Comparison of ENCODE assay signal across 8 cellular contexts in genomic region chr4:1113311-1114009, GRCh38.
A peak's percentile ranks its signal among the peaks of the same experiment; 100 is the strongest.
DNase-seq lines count a peak whose midpoint lies in the region; ATAC-seq lines count a peak whose summit lies in the region.

RNF212 (minus strand) TSS chr4:1113564; CDS start chr4:1113464, 100 bp downstream.

- H3K4me1 ChIP-seq in iPS DF 6.9 (ENCODE audit: control insufficient read depth, insufficient read depth, low read length): no peaks in the 10 kb centered on the region

- DNase-seq in NCI-H1417 (lab: John Stamatoyannopoulos, UW) (peak in 2 of 3 experiments; percentile 88 to 89), iPS DF 6.9 (ENCODE audit: low read depth, low spot score) (no peak), hypothalamus (lab: John Stamatoyannopoulos, UW) (no peak), NCI-H345 (lab: John Stamatoyannopoulos, UW) (no peak), HuH-7.5 (ENCODE audit: low spot score) (no peak)
- DNase-seq in activated effector memory CD4-positive, alpha-beta T cell treated with Interleukin-2 at 50 U/mL for 16 hours: peak; percentile 16
- DNase-seq in stimulated activated CD4-positive, alpha-beta T cell treated with anti-CD3 and anti-CD28 coated beads, Interleukin-2, amount 100 ng/mL, for 4 hours (ENCODE audit: low read depth): peak; percentile 36

- H3K36me3 ChIP-seq in iPS DF 6.9 (ENCODE audit: control insufficient read depth, insufficient read depth, low read length): no peaks in the 10 kb centered on the region

- no peaks in the 10 kb centered on the region for H3K9me3 ChIP-seq in iPS DF 6.9 (ENCODE audit: control insufficient read depth, insufficient read depth, low read length)

- ATAC-seq in GM21526 (IDR thresholded peaks at IDR 0.05; ENCODE audit: low FRiP score, unreplicated experiment): no peak

- no peaks in the 10 kb centered on the region; the same call in 1 of the 2 replicates for H3K27me3 ChIP-seq in iPS DF 6.9 (ENCODE audit: control insufficient read depth, insufficient read depth, low read length)

- peak within 1 kb of the TSS; percentile 29; the same call in 1 of the 2 replicates for H3K4me3 ChIP-seq in iPS DF 6.9 (ENCODE audit: low read length)

- H3K27ac ChIP-seq in iPS DF 6.9 (ENCODE audit: low read length): no peak within 1 kb of the TSS

- WGBS in iPS DF 6.9 (ENCODE audit: insufficient coverage, insufficient read length): no CpG with 5 or more reads among the region's 72 CpGs

Comparison
In these comparisons a context has a peak if more than half of its experiments do, and no peak if none do; other contexts are left out.
1. DNase-seq: peak in NCI-H1417 (2 of 3), activated effector memory CD4-positive, alpha-beta T cell treated with Interleukin-2 at 50 U/mL for 16 hours (single experiment) and stimulated activated CD4-positive, alpha-beta T cell treated with anti-CD3 and anti-CD28 coated beads, Interleukin-2, amount 100 ng/mL, for 4 hours (single experiment); none in iPS DF 6.9 (single experiment), hypothalamus (0 of 51), NCI-H345 (single experiment) and HuH-7.5 (single experiment).